In the genomic region with DNA sequence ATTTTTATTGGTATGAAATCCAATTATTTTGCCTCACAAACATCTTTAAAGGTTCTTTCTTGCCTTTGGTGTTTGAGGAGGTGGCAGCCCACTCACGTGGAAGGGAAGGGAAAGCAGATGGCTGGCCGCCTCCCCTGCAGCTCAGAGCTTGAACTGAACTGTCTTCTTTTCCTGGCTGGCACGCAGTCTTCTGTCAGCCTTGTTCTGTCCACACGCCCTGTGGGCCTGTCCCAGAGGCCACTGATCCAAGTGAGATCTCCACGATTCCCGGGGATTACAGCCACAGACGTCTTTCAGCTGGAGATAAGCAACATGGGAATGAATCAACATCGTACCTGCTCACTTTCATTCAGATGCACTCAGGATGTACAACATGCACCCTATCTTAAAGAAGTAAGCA, we compare ENCODE assay signal across 20 cellular contexts.
DNase-seq lines count a peak whose midpoint lies in the region; ATAC-seq and TF ChIP-seq lines count a peak whose summit lies in the region.
"Had no signal": no experiment of that assay in that cellular context is flagged by ENCODE, and none has a peak within 500 bp of the region (broad histone marks: within the 10 kb centered on the region; RNA-seq: fewer than 3 reads in every experiment).

No MANE protein-coding gene starts in this region.

- no peaks in the 10 kb centered on the region for H3K27me3 ChIP-seq in DND-41 (ENCODE audit: insufficient read depth, low read length, poor library complexity)
- H3K27me3 ChIP-seq in neuronal stem cell (ENCODE audit: control insufficient read depth in 3 of 3, insufficient read depth in 3 of 3, low read depth in 1 of 3, low read length in 3 of 3), result peaks cover 0 to 10% (median 0%) of the 10 kb centered on the region in 3 experiments

- H3K4me1 Mint-ChIP-seq in stimulated activated effector memory CD8-positive, alpha-beta T cell treated with anti-CD3 and anti-CD28 coated beads, Interleukin-12 subunit alpha, Interleukin-12 subunit beta, amount 100 ng/mL, for 72 hours, result no peaks in the 10 kb centered on the region
- H3K4me1 Mint-ChIP-seq: B cell had no signal

- DNase-seq in DND-41 (no peak), cerebellar cortex (ENCODE audit: low spot score) (peak; percentile 78), neuronal stem cell (ENCODE audit: low spot score) (no peak), NOMO-1 treated with DMSO at 0.1 percent for 48 hours (lab: John Stamatoyannopoulos, UW; ENCODE audit: unreplicated experiment) (no peak), GOT3 (lab: John Stamatoyannopoulos, UW) (no peak)
- DNase-seq in stimulated activated effector memory CD8-positive, alpha-beta T cell treated with anti-CD3 and anti-CD28 coated beads, Interleukin-12 subunit alpha, Interleukin-12 subunit beta, amount 100 ng/mL, for 72 hours (ENCODE audit: low spot score in 2 of 2), result no peak
- DNase-seq: CD4-positive, alpha-beta T cell; DMS53; HCEC 1CT; NCI-H1092; NCI-H146; NCI-H2081; NCI-H510A treated with DMSO at 0.1 percent for 48 hours; NCI-H82; Right ventricle myocardium superior had no signal

- no peak overlapping the region for H2BK15ac ChIP-seq in neuronal stem cell (ENCODE audit: low read length)

- no peaks in the 10 kb centered on the region for H3K9me3 Mint-ChIP-seq in stimulated activated effector memory CD8-positive, alpha-beta T cell treated with anti-CD3 and anti-CD28 coated beads, Interleukin-12 subunit alpha, Interleukin-12 subunit beta, amount 100 ng/mL, for 72 hours
- H3K9me3 Mint-ChIP-seq: CD4-positive, alpha-beta T cell had no signal

- WGBS in neuronal stem cell (ENCODE audit: extremely low coverage in 2 of 2, insufficient read length in 2 of 2, insufficient replicate concordance in 1 of 2), 2 donors, result no CpG with 5 or more reads among the region's 8 CpGs

- TF ChIP-seq CTCF in DND-41 (IDR thresholded peaks at IDR 0.05; ENCODE audit: borderline replicate concordance, extremely low read depth, low read length, poor library complexity, severe bottlenecking) (no peak), HEK293 (tag by site-specific recombination; IDR thresholded peaks at IDR 0.05) (no peak)

- no peak overlapping the region for H3K14ac ChIP-seq in neuronal stem cell (ENCODE audit: low read length)

- H3K36me3 ChIP-seq in DND-41 (ENCODE audit: insufficient read depth, low read length) (no peaks in the 10 kb centered on the region), HEK293 (ENCODE audit: control insufficient read depth in 2 of 2, insufficient read depth in 1 of 2, low read length in 2 of 2) (no peaks in the 10 kb centered on the region), neuronal stem cell (replicated peaks in 1 of 2; ENCODE audit: control insufficient read depth in 2 of 2, insufficient read depth in 2 of 2, low read length in 2 of 2) (no peaks in the 10 kb centered on the region)

- H2BK5ac ChIP-seq in neuronal stem cell (ENCODE audit: low read length), result no peak overlapping the region

- POLR2A ChIA-PET in HEK293 (lab: Yijun Ruan, JAX), result no interaction called here

- H3K4me3 ChIP-seq in DND-41 (ENCODE audit: low read depth in 1 of 2, low read length in 2 of 2), result no peak overlapping the region
- no peak overlapping the region for H3K4me3 ChIP-seq in HEK293 (ENCODE audit: low read depth, low read length)
- H3K4me3 ChIP-seq in neuronal stem cell (ENCODE audit: low read length in 2 of 2), result no peak overlapping the region
- H3K4me3 ChIP-seq: SK-N-MC had no signal

- peak overlapping the region; percentile 4 for H3K18ac ChIP-seq in neuronal stem cell (ENCODE audit: low read length)

- no peak overlapping the region for H3K23ac ChIP-seq in neuronal stem cell (ENCODE audit: low read depth, low read length, poor library complexity)

- H3K4me2 ChIP-seq in DND-41 (ENCODE audit: insufficient read depth, low read length), result no peak overlapping the region
- no peak overlapping the region for H3K4me2 ChIP-seq in neuronal stem cell (ENCODE audit: insufficient read depth, low read length, poor library complexity, severe bottlenecking)
- H3K4me2 ChIP-seq: KMS-11 had no signal

- H3K4ac ChIP-seq in neuronal stem cell (ENCODE audit: low read length), result no peak overlapping the region

- H3K9ac ChIP-seq in DND-41 (ENCODE audit: low read depth, low read length) (no peak overlapping the region), neuronal stem cell (ENCODE audit: low read depth, low read length, poor library complexity) (no peak overlapping the region)
- H3K9ac ChIP-seq: KMS-11 had no signal

- H3K4me1 ChIP-seq in DND-41 (ENCODE audit: insufficient read depth, low read length), result no peaks in the 10 kb centered on the region
- no peaks in the 10 kb centered on the region for H3K4me1 ChIP-seq in HEK293 (ENCODE audit: control insufficient read depth, insufficient read depth, low read length)
- no peaks in the 10 kb centered on the region for H3K4me1 ChIP-seq in neuronal stem cell (ENCODE audit: control insufficient read depth in 2 of 2, insufficient read depth in 1 of 2, low read depth in 1 of 2, low read length in 2 of 2)

- peaks cover 2% of the 10 kb centered on the region for H3K79me1 ChIP-seq in neuronal stem cell (ENCODE audit: low read depth, low read length)

- H3K27ac ChIP-seq in DND-41 (ENCODE audit: low read length) (no peak overlapping the region), HEK293 (ENCODE audit: extremely low read depth, low read depth, low read length) (no peak overlapping the region), neuronal stem cell (replicated peaks; ENCODE audit: low read length) (no peak overlapping the region)
- H3K27ac ChIP-seq: KMS-11, SK-N-MC had no signal

- 0 out of 2 replicates have a peak overlapping the region, but pooled peaks have one; percentile 19 for H2AFZ ChIP-seq in DND-41 (ENCODE audit: low read depth, low read length)
- no peak overlapping the region for H2AFZ ChIP-seq in neuronal stem cell (ENCODE audit: low read length)

- H3K4me3 Mint-ChIP-seq in stimulated activated effector memory CD8-positive, alpha-beta T cell treated with anti-CD3 and anti-CD28 coated beads, Interleukin-12 subunit alpha, Interleukin-12 subunit beta, amount 100 ng/mL, for 72 hours, result no peak overlapping the region
- H3K4me3 Mint-ChIP-seq: B cell; CD4-positive, alpha-beta T cell had no signal

- no peak overlapping the region for H2AK5ac ChIP-seq in neuronal stem cell (ENCODE audit: low read depth, low read length)

- H4K91ac ChIP-seq in neuronal stem cell (ENCODE audit: low read depth, low read length, poor library complexity), result no peak overlapping the region

- no peaks in the 10 kb centered on the region for H3K79me2 ChIP-seq in DND-41 (ENCODE audit: insufficient read depth, low read length)

- no peak overlapping the region for H2BK12ac ChIP-seq in neuronal stem cell (ENCODE audit: low read length)

- no peak overlapping the region for H4K8ac ChIP-seq in neuronal stem cell (ENCODE audit: low read depth, low read length)

- no peaks in the 10 kb centered on the region for H4K20me1 ChIP-seq in DND-41 (ENCODE audit: insufficient read depth, low read length)

- no peak overlapping the region for H3K27ac Mint-ChIP-seq in stimulated activated effector memory CD8-positive, alpha-beta T cell treated with anti-CD3 and anti-CD28 coated beads, Interleukin-12 subunit alpha, Interleukin-12 subunit beta, amount 100 ng/mL, for 72 hours
- H3K27ac Mint-ChIP-seq: B cell; CD4-positive, alpha-beta T cell had no signal

- no peak overlapping the region for H2BK120ac ChIP-seq in neuronal stem cell (ENCODE audit: low read depth, low read length)

- ATAC-seq in DND-41 (ENCODE audit: insufficient read depth, low read depth), result 0 out of 3 replicates have a peak, but pooled peaks have one; percentile 29
- no peak for ATAC-seq in stimulated activated effector memory CD8-positive, alpha-beta T cell treated with anti-CD3 and anti-CD28 coated beads, Interleukin-12 subunit alpha, Interleukin-12 subunit beta, amount 100 ng/mL, for 72 hours
- ATAC-seq: Panc1 had no signal

- CTCF ChIA-PET in HEK293 (lab: Yijun Ruan, JAX), result interaction anchor here (1.4 kb wide), 1 partner anchor 32 kb away, joined by 3 read pairs; no protein-coding TSS in a partner anchor

- H3K36me3 Mint-ChIP-seq in stimulated activated effector memory CD8-positive, alpha-beta T cell treated with anti-CD3 and anti-CD28 coated beads, Interleukin-12 subunit alpha, Interleukin-12 subunit beta, amount 100 ng/mL, for 72 hours, result no peaks in the 10 kb centered on the region

- H3K9me3 ChIP-seq in DND-41 (ENCODE audit: insufficient read depth, low read length, severe bottlenecking) (no peaks in the 10 kb centered on the region), HEK293 (ENCODE audit: control insufficient read depth, insufficient read depth, low read depth, low read length) (no peaks in the 10 kb centered on the region), neuronal stem cell (replicated peaks in 1 of 2; ENCODE audit: control insufficient read depth in 2 of 2, insufficient read depth in 1 of 2, low read depth in 1 of 2, low read length in 2 of 2) (peaks cover 0 to 8% of the 10 kb centered on the region in 2 donors)

TF ChIP-seq in HEK293, 187 proteins besides CTCF, POLR2A, EP300 and RAD21:
- TF ChIP-seq ZNF350 (tag by site-specific recombination; IDR thresholded peaks at IDR 0.05) (no peak), ZNF585B (tag by site-specific recombination; IDR thresholded peaks at IDR 0.05) (peak; percentile 10; the same call in 1 of the 2 replicates)
